Comparison of ENCODE assay signal across 19 cellular contexts in the genomic region with DNA sequence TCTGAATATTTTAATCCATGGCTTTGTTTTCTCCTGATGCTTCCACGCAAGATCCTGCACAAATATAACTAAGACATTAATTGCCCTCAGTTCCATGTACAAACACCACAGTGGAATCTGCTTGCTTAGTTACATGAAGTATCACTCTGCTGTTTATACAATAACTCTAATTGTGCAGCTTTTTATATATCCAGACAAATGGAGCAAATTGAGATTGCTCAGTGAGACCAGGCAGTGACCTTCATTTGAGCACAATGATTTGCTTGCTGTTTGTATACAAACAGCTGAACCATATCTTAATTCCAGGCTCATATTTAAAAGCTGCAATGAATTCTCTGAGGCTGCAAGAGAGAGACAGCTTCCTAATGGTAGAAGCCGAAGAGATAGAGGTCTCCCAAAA.
"Had no signal": no experiment of that assay in that cellular context is flagged by ENCODE, and none has a peak within 500 bp of the region (broad histone marks: within the 10 kb centered on the region; RNA-seq: fewer than 3 reads in every experiment).

No MANE protein-coding gene starts in this region.

- DNase-seq: activated CD4-positive, alpha-beta memory T cell treated with anti-CD3 and anti-CD28 coated beads, Interleukin-2, amount 10 ng/mL, durations not matched to agents 7 days and 5 days; activated CD4-positive, alpha-beta T cell treated with anti-CD3 and anti-CD28 coated beads for 36 hours; activated CD4-positive, alpha-beta T cell treated with anti-CD3 and anti-CD28 coated beads, Interleukin-2, amount 50 U/mL, for 1 hour; activated gamma-delta T cell; activated naive CD4-positive, alpha-beta T cell treated with anti-CD3 and anti-CD28 coated beads, Interleukin-2, amount 10 ng/mL, durations not matched to agents 7 days and 5 days; activated naive CD8-positive, alpha-beta T cell treated with anti-CD3 and anti-CD28 coated beads, Interleukin-2, amount 10 ng/mL, durations not matched to agents 7 days and 5 days; activated T-cell treated with anti-CD3 and anti-CD28 coated beads for 4 hours; activated T-cell treated with anti-CD3 and anti-CD28 coated beads, Interleukin-2, amount 50 U/mL, for 48 hours; adrenal gland; anterior cingulate cortex; cerebellar nuclear complex; MM.1S; NCI-H1105; NCI-H1436; NCI-H2029; NCI-H226; NCI-H526; T-helper 1 cell; WERI-Rb-1 had no signal
